In genomic region chr16:9823510-9823909, GRCh38 we compare ENCODE assay signal across 37 cellular contexts.
"Had no signal": no experiment of that assay in that cellular context is flagged by ENCODE, and none has a peak within 500 bp of the region (broad histone marks: within the 10 kb centered on the region; RNA-seq: fewer than 3 reads in every experiment).

No MANE protein-coding gene starts in this region.

- H3K9me3 Mint-ChIP-seq: activated B cell treated with CpG ODN at 0.5 μM for 24 hours; activated CD4-positive, alpha-beta memory T cell treated with anti-CD3 and anti-CD28 coated beads, Interleukin-2, amount 10 ng/mL, durations not matched to agents 7 days and 5 days; activated CD4-positive, alpha-beta T cell treated with anti-CD3 and anti-CD28 coated beads, Interleukin-2, amount 10 ng/mL, durations not matched to agents 24 days and 14 days; activated naive CD8-positive, alpha-beta T cell treated with anti-CD3 and anti-CD28 coated beads, Interleukin-2, amount 10 ng/mL, durations not matched to agents 7 days and 5 days; activated naive CD8-positive, alpha-beta T cell treated with anti-CD3 and anti-CD28 coated beads, Interleukin-2, amount 50 U/mL, for 24 hours; activated T-cell treated with anti-CD3 and anti-CD28 coated beads, Interleukin-2, amount 50 U/mL, for 24 hours; activated T-helper 2 cell treated with anti-CD3 and anti-CD28 coated beads, Interferon-gamma antibody, Interleukin-2, Interleukin-4, amounts not matched to agents 10 μg/mL and 5 μg/mL and 100 μg/mL, durations not matched to agents 14 hours and 24 hours and 36 hours; brain; central memory CD8-positive, alpha-beta T cell had no signal

- H3K4me3 ChIP-seq: cardiac muscle cell had no signal

- H3K36me3 ChIP-seq: cardiac muscle cell had no signal

- FAIRE-seq: bronchial epithelial cell, TTC549 had no signal

- H3K4me1 Mint-ChIP-seq: activated B cell treated with CpG ODN at 0.5 μM for 24 hours; activated CD4-positive, alpha-beta memory T cell treated with anti-CD3 and anti-CD28 coated beads, Interleukin-2, amount 10 ng/mL, durations not matched to agents 7 days and 5 days; activated CD4-positive, alpha-beta T cell treated with anti-CD3 and anti-CD28 coated beads, Interleukin-2, amount 10 ng/mL, durations not matched to agents 24 days and 14 days; activated CD8-positive, alpha-beta memory T cell treated with anti-CD3 and anti-CD28 coated beads, Interleukin-2, amount 10 ng/mL, durations not matched to agents 7 days and 5 days; activated naive CD4-positive, alpha-beta T cell treated with anti-CD3 and anti-CD28 coated beads, Interleukin-2, amount 10 ng/mL, durations not matched to agents 7 days and 5 days; activated naive CD4-positive, alpha-beta T cell treated with anti-CD3 and anti-CD28 coated beads, Interleukin-2, amount 50 U/mL, for 24 hours; activated naive CD8-positive, alpha-beta T cell treated with anti-CD3 and anti-CD28 coated beads, Interleukin-2, amount 10 ng/mL, durations not matched to agents 7 days and 5 days; activated naive CD8-positive, alpha-beta T cell treated with anti-CD3 and anti-CD28 coated beads, Interleukin-2, amount 50 U/mL, for 24 hours; central memory CD8-positive, alpha-beta T cell had no signal

- H3K27me3 ChIP-seq: cardiac muscle cell had no signal

- DNase-seq: activated B cell treated with CpG ODN at 0.5 μM for 24 hours; activated CD4-positive, alpha-beta memory T cell treated with anti-CD3 and anti-CD28 coated beads, Interleukin-2, amount 10 ng/mL, durations not matched to agents 7 days and 5 days; activated CD4-positive, alpha-beta T cell treated with anti-CD3 and anti-CD28 coated beads for 4 hours; activated CD4-positive, alpha-beta T cell treated with anti-CD3 and anti-CD28 coated beads, Interleukin-2, amount 10 ng/mL, durations not matched to agents 24 days and 14 days; activated CD4-positive, alpha-beta T cell treated with anti-CD3 and anti-CD28 coated beads, Interleukin-2, amount 50 U/mL, for 1 hour; activated CD4-positive, alpha-beta T cell treated with anti-CD3 and anti-CD28 coated beads, Interleukin-2, amount 50 U/mL, for 48 hours; activated CD4-positive, CD25-positive, alpha-beta regulatory T cell treated with anti-CD3 and anti-CD28 coated beads, Interleukin-2, amount 50 U/mL, for 72 hours; activated CD8-positive, alpha-beta memory T cell treated with anti-CD3 and anti-CD28 coated beads for 24 hours; activated CD8-positive, alpha-beta memory T cell treated with anti-CD3 and anti-CD28 coated beads, Interleukin-2, amount 10 ng/mL, durations not matched to agents 7 days and 5 days; activated CD8-positive, alpha-beta memory T cell treated with anti-CD3 and anti-CD28 coated beads, Interleukin-2, amount 50 U/mL, for 48 hours; activated CD8-positive, alpha-beta T cell treated with anti-CD3 and anti-CD28 coated beads, Interleukin-2, amount 10 ng/mL, durations not matched to agents 7 days and 5 days; activated effector memory CD4-positive, alpha-beta T cell treated with Interleukin-2 at 50 U/mL for 16 hours; activated gamma-delta T cell; activated naive CD4-positive, alpha-beta T cell treated with anti-CD3 and anti-CD28 coated beads, Interleukin-2, amount 10 ng/mL, durations not matched to agents 7 days and 5 days; activated naive CD4-positive, alpha-beta T cell treated with Interleukin-2 at 50 U/mL for 16 hours; activated naive CD8-positive, alpha-beta T cell treated with anti-CD3 and anti-CD28 coated beads, Interleukin-2, amount 10 ng/mL, durations not matched to agents 7 days and 5 days; activated naive CD8-positive, alpha-beta T cell treated with anti-CD3 and anti-CD28 coated beads, Interleukin-2, amount 50 U/mL, for 24 hours; activated T-cell treated with anti-CD3 and anti-CD28 coated beads, Interleukin-2, amount 50 U/mL, for 24 hours; activated T-cell treated with anti-CD3 and anti-CD28 coated beads, Interleukin-2, amount 50 U/mL, for 48 hours; amygdala; anterior cingulate cortex; caudate nucleus; cerebellar nuclear complex; T-helper 1 cell; T-helper 2 cell; T-helper 9 cell had no signal

- H3K27me3 Mint-ChIP-seq: activated CD4-positive, alpha-beta memory T cell treated with anti-CD3 and anti-CD28 coated beads, Interleukin-2, amount 10 ng/mL, durations not matched to agents 7 days and 5 days; activated CD4-positive, alpha-beta T cell treated with anti-CD3 and anti-CD28 coated beads, Interleukin-2, amount 10 ng/mL, durations not matched to agents 24 days and 14 days; activated CD8-positive, alpha-beta memory T cell treated with anti-CD3 and anti-CD28 coated beads, Interleukin-2, amount 10 ng/mL, durations not matched to agents 7 days and 5 days; activated naive CD4-positive, alpha-beta T cell treated with anti-CD3 and anti-CD28 coated beads, Interleukin-2, amount 10 ng/mL, durations not matched to agents 7 days and 5 days; activated naive CD8-positive, alpha-beta T cell treated with anti-CD3 and anti-CD28 coated beads, Interleukin-2, amount 10 ng/mL, durations not matched to agents 7 days and 5 days; activated naive CD8-positive, alpha-beta T cell treated with anti-CD3 and anti-CD28 coated beads, Interleukin-2, amount 50 U/mL, for 24 hours; activated T-cell treated with anti-CD3 and anti-CD28 coated beads, Interleukin-2, amount 50 U/mL, for 24 hours; central memory CD8-positive, alpha-beta T cell had no signal

- H3K36me3 Mint-ChIP-seq: activated CD8-positive, alpha-beta memory T cell treated with anti-CD3 and anti-CD28 coated beads, Interleukin-2, amount 10 ng/mL, durations not matched to agents 7 days and 5 days; activated naive CD4-positive, alpha-beta T cell treated with anti-CD3 and anti-CD28 coated beads, Interleukin-2, amount 10 ng/mL, durations not matched to agents 7 days and 5 days; activated naive CD4-positive, alpha-beta T cell treated with anti-CD3 and anti-CD28 coated beads, Interleukin-2, amount 50 U/mL, for 24 hours; activated naive CD8-positive, alpha-beta T cell; activated naive CD8-positive, alpha-beta T cell treated with anti-CD3 and anti-CD28 coated beads, Interleukin-2, amount 10 ng/mL, durations not matched to agents 7 days and 5 days; brain had no signal

- H3K4me3 Mint-ChIP-seq: activated B cell treated with CpG ODN at 0.5 μM for 24 hours; activated CD4-positive, alpha-beta memory T cell treated with anti-CD3 and anti-CD28 coated beads, Interleukin-2, amount 10 ng/mL, durations not matched to agents 7 days and 5 days; activated CD4-positive, alpha-beta T cell treated with anti-CD3 and anti-CD28 coated beads, Interleukin-2, amount 10 ng/mL, durations not matched to agents 24 days and 14 days; activated CD8-positive, alpha-beta memory T cell treated with anti-CD3 and anti-CD28 coated beads, Interleukin-2, amount 10 ng/mL, durations not matched to agents 7 days and 5 days; activated CD8-positive, alpha-beta T cell treated with anti-CD3 and anti-CD28 coated beads, Interleukin-2, amount 10 ng/mL, durations not matched to agents 7 days and 5 days; activated naive CD4-positive, alpha-beta T cell treated with anti-CD3 and anti-CD28 coated beads, Interleukin-2, amount 10 ng/mL, durations not matched to agents 7 days and 5 days; activated naive CD4-positive, alpha-beta T cell treated with anti-CD3 and anti-CD28 coated beads, Interleukin-2, amount 50 U/mL, for 24 hours; activated naive CD8-positive, alpha-beta T cell; activated naive CD8-positive, alpha-beta T cell treated with anti-CD3 and anti-CD28 coated beads, Interleukin-2, amount 10 ng/mL, durations not matched to agents 7 days and 5 days; activated naive CD8-positive, alpha-beta T cell treated with anti-CD3 and anti-CD28 coated beads, Interleukin-2, amount 50 U/mL, for 24 hours; activated T-cell treated with anti-CD3 and anti-CD28 coated beads, Interleukin-2, amount 50 U/mL, for 24 hours; brain; central memory CD8-positive, alpha-beta T cell; T-helper 1 cell treated with Interleukin-12 subunit alpha and Interleukin-12 subunit beta and Interleukin-4 antibody, amounts not matched to agents 30 μg/mL and 1 μg/mL, for 36 hours; T-helper 2 cell treated with Interferon-gamma antibody and Interleukin-4, amounts not matched to agents 5 μg/mL and 100 μg/mL, for 36 hours had no signal

- H3K27ac Mint-ChIP-seq: activated B cell treated with CpG ODN at 0.5 μM for 24 hours; activated CD4-positive, alpha-beta memory T cell treated with anti-CD3 and anti-CD28 coated beads, Interleukin-2, amount 10 ng/mL, durations not matched to agents 7 days and 5 days; activated CD4-positive, alpha-beta T cell treated with anti-CD3 and anti-CD28 coated beads, Interleukin-2, amount 10 ng/mL, durations not matched to agents 24 days and 14 days; activated CD8-positive, alpha-beta memory T cell treated with anti-CD3 and anti-CD28 coated beads, Interleukin-2, amount 10 ng/mL, durations not matched to agents 7 days and 5 days; activated CD8-positive, alpha-beta T cell treated with anti-CD3 and anti-CD28 coated beads, Interleukin-2, amount 10 ng/mL, durations not matched to agents 7 days and 5 days; activated naive CD4-positive, alpha-beta T cell treated with anti-CD3 and anti-CD28 coated beads, Interleukin-2, amount 10 ng/mL, durations not matched to agents 7 days and 5 days; activated naive CD4-positive, alpha-beta T cell treated with anti-CD3 and anti-CD28 coated beads, Interleukin-2, amount 50 U/mL, for 24 hours; activated naive CD8-positive, alpha-beta T cell; activated naive CD8-positive, alpha-beta T cell treated with anti-CD3 and anti-CD28 coated beads, Interleukin-2, amount 10 ng/mL, durations not matched to agents 7 days and 5 days; activated naive CD8-positive, alpha-beta T cell treated with anti-CD3 and anti-CD28 coated beads, Interleukin-2, amount 50 U/mL, for 24 hours; activated T-cell treated with anti-CD3 and anti-CD28 coated beads, Interleukin-2, amount 50 U/mL, for 24 hours; activated T-helper 2 cell treated with anti-CD3 and anti-CD28 coated beads, Interferon-gamma antibody, Interleukin-2, Interleukin-4, amounts not matched to agents 10 μg/mL and 5 μg/mL and 100 μg/mL, durations not matched to agents 14 hours and 24 hours and 36 hours; brain; T-helper 1 cell treated with Interleukin-12 subunit alpha and Interleukin-12 subunit beta and Interleukin-4 antibody, amounts not matched to agents 30 μg/mL and 1 μg/mL, for 36 hours; T-helper 2 cell treated with Interferon-gamma antibody and Interleukin-4, amounts not matched to agents 5 μg/mL and 100 μg/mL, for 36 hours had no signal

- ATAC-seq: activated CD8-positive, alpha-beta memory T cell treated with anti-CD3 and anti-CD28 coated beads, Interleukin-2, amount 10 ng/mL, durations not matched to agents 7 days and 5 days; activated CD8-positive, alpha-beta T cell treated with anti-CD3 and anti-CD28 coated beads, Interleukin-2, amount 10 ng/mL, durations not matched to agents 7 days and 5 days; activated naive CD8-positive, alpha-beta T cell treated with anti-CD3 and anti-CD28 coated beads, Interleukin-2, amount 50 U/mL, for 24 hours had no signal

- H3K27ac ChIP-seq: cardiac muscle cell, VCaP had no signal
